8 cellular contexts compared by ENCODE assay signal in the genomic region with DNA sequence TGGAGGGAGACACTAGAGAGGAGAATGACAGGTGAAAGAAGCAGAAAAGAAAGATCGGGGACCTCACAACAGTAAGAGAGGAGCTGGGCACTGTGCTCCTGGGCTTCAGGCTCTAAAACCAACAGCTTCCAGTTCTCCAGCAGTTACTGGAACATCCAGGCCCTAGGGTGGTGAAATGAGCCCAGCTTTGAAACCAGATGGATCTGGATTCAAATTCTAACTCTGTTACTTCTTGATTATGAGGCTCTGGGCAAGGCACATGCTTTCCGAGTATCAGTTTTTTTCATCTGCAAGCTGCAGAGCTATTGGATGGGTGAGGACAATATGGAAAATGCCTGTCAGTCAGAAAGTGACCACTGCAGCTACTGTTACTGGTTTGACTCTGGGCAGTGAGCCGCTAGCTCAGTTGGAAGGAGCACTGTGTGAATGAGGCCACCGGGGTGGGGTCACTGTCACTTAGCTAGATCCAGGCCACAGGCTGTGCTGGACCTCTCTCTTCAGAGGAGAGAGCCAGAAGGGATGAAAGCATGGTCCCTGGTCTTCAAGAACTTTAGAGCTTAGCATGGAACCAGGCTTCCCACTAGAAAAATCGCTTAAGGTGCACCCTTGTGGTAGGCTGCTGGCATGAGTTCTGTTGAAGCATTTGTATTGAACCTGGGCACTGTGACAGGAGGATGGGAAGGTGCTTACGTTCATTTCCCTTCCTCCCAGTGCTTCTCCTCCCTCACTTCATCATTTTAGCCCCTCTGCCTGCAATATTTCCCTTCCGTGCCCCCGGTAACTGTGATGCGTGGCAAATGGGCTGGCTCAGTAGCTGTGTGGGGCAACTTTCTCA. TPM values are rescaled to one million over a fixed set of nuclear protein-coding genes. Genes with fewer than 3 reads are reported as not detected.
DNase-seq lines count a peak whose midpoint lies in the region; ATAC-seq and TF ChIP-seq lines count a peak whose summit lies in the region.

No MANE protein-coding gene starts in this region.

- no peak overlapping the region for H3K4me3 ChIP-seq in AG04450 (ENCODE audit: low read depth, low read length)

- peak overlapping the region; percentile 99 for H3K27ac ChIP-seq in AG04450 (ENCODE audit: low read depth, low read length)

- no peak overlapping the region for H3K4me3 Mint-ChIP-seq in activated naive CD8-positive, alpha-beta T cell
- H3K4me3 Mint-ChIP-seq in type B pancreatic cell = peak overlapping the region; percentile 84

- CTCF ChIA-PET in AG04450 (lab: Charles Lee) = interaction anchor here (0.8 to 1.8 kb wide), 3 partner anchors 19 to 89 kb away, joined by 3 to 8 read pairs (median 6); no protein-coding TSS in a partner anchor

- H3K9me3 ChIP-seq in AG04450 (ENCODE audit: control insufficient read depth, insufficient read depth, low read length) = no peaks in the 10 kb centered on the region

- H3K27ac Mint-ChIP-seq in activated naive CD8-positive, alpha-beta T cell = peak overlapping the region; percentile 16
- peak overlapping the region; percentile 100 for H3K27ac Mint-ChIP-seq in type B pancreatic cell

- H3K27me3 ChIP-seq in AG04450 (ENCODE audit: control insufficient read depth, insufficient read depth, low read length) = no peaks in the 10 kb centered on the region

- peaks cover 55% of the 10 kb centered on the region for H3K4me1 Mint-ChIP-seq in activated naive CD8-positive, alpha-beta T cell (ENCODE audit: low read depth)
- H3K4me1 Mint-ChIP-seq in type B pancreatic cell (ENCODE audit: unreplicated experiment) = peaks cover 54% of the 10 kb centered on the region

- no peaks in the 10 kb centered on the region for H3K27me3 Mint-ChIP-seq in activated naive CD8-positive, alpha-beta T cell
- no peaks in the 10 kb centered on the region for H3K27me3 Mint-ChIP-seq in type B pancreatic cell

- DNase-seq in AG04450 (ENCODE audit: low read depth, low spot score) (no peak), kidney tubule cell (ENCODE audit: low spot score) (peak; percentile 22), type B pancreatic cell (ENCODE audit: extremely low spot score, unreplicated experiment) (no peak), ureter (ENCODE audit: low spot score) (no peak), D341Med (ENCODE audit: low spot score) (no peak)

- POLR2A ChIA-PET in AG04450 (lab: Yijun Ruan, JAX) = interaction anchor here (0.6 to 7.0 kb wide), 4 partner anchors 11 to 71 kb away, joined by 3 to 149 read pairs (median 10); partner anchors contain the start of gene PLEKHO1

- TF ChIP-seq POLR2A in GM19193 (IDR thresholded peaks at IDR 0.05; ENCODE audit: extremely low read depth, insufficient read depth, insufficient read length) = peak; percentile 66

- no peaks in the 10 kb centered on the region for H3K9me3 Mint-ChIP-seq in activated naive CD8-positive, alpha-beta T cell (ENCODE audit: low read depth)
- H3K9me3 Mint-ChIP-seq in type B pancreatic cell = no peaks in the 10 kb centered on the region

- ATAC-seq in GM21423 (IDR thresholded peaks at IDR 0.05; ENCODE audit: unreplicated experiment) = no peak

- TF ChIP-seq CTCF in AG04450 (IDR thresholded peaks at IDR 0.05; ENCODE audit: low read depth, low read length) (peak; percentile 8; the same call in 1 of the 2 replicates), type B pancreatic cell (conservative IDR thresholded peaks at IDR 0.05) (no peak)

- peaks cover 10% of the 10 kb centered on the region for H3K36me3 Mint-ChIP-seq in activated naive CD8-positive, alpha-beta T cell
- peaks cover 22% of the 10 kb centered on the region for H3K36me3 Mint-ChIP-seq in type B pancreatic cell

RNA-seq across cellular contexts. Expression of gene PLEKHO1, which starts 12.2 kb away (rescaled TPM):
- 62.0 and 73.4 TPM in 2 replicates for polyA plus RNA-seq in AG04450 (2011; rRNA removed)
- polyA minus RNA-seq in AG04450 (2011; rRNA and poly(A)+ RNA removed) = 59.9 and 86.9 TPM in 2 replicates
- 27.1 and 72.0 TPM in 2 replicates for total RNA-seq in type B pancreatic cell (ENCODE audit: low replicate concordance)
- total RNA-seq in ureter = 28.9 TPM
